1 cellular context compared by ENCODE assay signal in genomic region chr2:69299772-69300516, GRCh38.
TF ChIP-seq lines count a peak whose summit lies in the region.

No MANE protein-coding gene starts in this region.

TF ChIP-seq in HepG2, 621 proteins besides CTCF, POLR2A, EP300 and RAD21 (continued from another document):
- TF ChIP-seq GATAD2A (CRISPR knock-in tag; IDR thresholded peaks at IDR 0.05): no peak
- peak; percentile 42 for TF ChIP-seq PATZ1 (CRISPR knock-in tag; IDR thresholded peaks at IDR 0.05)
TF ChIP-seq in HepG2: peak in this region for 3.
